In genomic region chr17:59298512-59298911, GRCh38 we compare ENCODE assay signal across 16 cellular contexts. TPM values are rescaled to one million over a fixed set of nuclear protein-coding genes. Genes with fewer than 3 reads are reported as not detected.
DNase-seq lines count a peak whose midpoint lies in the region; ATAC-seq and TF ChIP-seq lines count a peak whose summit lies in the region.
"Had no signal": no experiment of that assay in that cellular context is flagged by ENCODE, and none has a peak within 500 bp of the region (broad histone marks: within the 10 kb centered on the region; RNA-seq: fewer than 3 reads in every experiment).

No MANE protein-coding gene starts in this region.

- H3F3A ChIP-seq in GM23248 (ENCODE audit: insufficient read depth): no peaks in the 10 kb centered on the region

- in situ Hi-C loops in GM23248 (cut with MboI): no loop called here

- H3K4me1 ChIP-seq in GM23248 (ENCODE audit: insufficient read depth) (no peaks in the 10 kb centered on the region; the same call in 1 of the 2 replicates), trophoblast cell (ENCODE audit: control insufficient read depth in 1 of 2, insufficient read depth in 2 of 2, low read length in 2 of 2) (peaks cover 0 to 4% of the 10 kb centered on the region in 2 experiments)

- no peak overlapping the region for H3K18ac ChIP-seq in trophoblast cell (ENCODE audit: low read length)

- H3K27me3 ChIP-seq in GM23248 (replicated peaks; ENCODE audit: insufficient read depth) (peaks cover 5% of the 10 kb centered on the region; the same call in 1 of the 2 replicates), trophoblast cell (ENCODE audit: insufficient read depth, low read length) (no peaks in the 10 kb centered on the region), WERI-Rb-1 (ENCODE audit: insufficient read depth, low read depth, severe bottlenecking) (no peaks in the 10 kb centered on the region)
- H3K27me3 ChIP-seq: BLaER1 treated with 17β-estradiol and CSF1 and Interleukin-3, amounts not matched to agents 10 nM and 100 nM had no signal

- H3K4ac ChIP-seq in trophoblast cell (ENCODE audit: low read depth, low read length): no peak overlapping the region

- H3K9ac ChIP-seq in GM23248: no peak overlapping the region
- H3K9ac ChIP-seq in trophoblast cell (ENCODE audit: low read length): no peak overlapping the region
- H3K9ac ChIP-seq: BLaER1 treated with 17β-estradiol and CSF1 and Interleukin-3, amounts not matched to agents 10 nM and 100 nM had no signal

- H3K36me3 ChIP-seq in GM23248 (ENCODE audit: low read depth): no peaks in the 10 kb centered on the region
- no peaks in the 10 kb centered on the region for H3K36me3 ChIP-seq in trophoblast cell (ENCODE audit: control insufficient read depth in 1 of 2, insufficient read depth in 2 of 2, low read length in 2 of 2)
- H3K36me3 ChIP-seq in WERI-Rb-1: no peaks in the 10 kb centered on the region
- H3K36me3 ChIP-seq: BLaER1 treated with 17β-estradiol and CSF1 and Interleukin-3, amounts not matched to agents 10 nM and 100 nM had no signal

- no peaks in the 10 kb centered on the region for H3K79me1 ChIP-seq in trophoblast cell (ENCODE audit: low read length)

- H3K23ac ChIP-seq in trophoblast cell (ENCODE audit: low read length): no peak overlapping the region

- no peak overlapping the region for H2BK120ac ChIP-seq in trophoblast cell (ENCODE audit: insufficient read depth, low read length, poor library complexity)

- no peak for TF ChIP-seq CTCF in VCaP (conservative IDR thresholded peaks at IDR 0.05)
- no peak for TF ChIP-seq CTCF in fibroblast of pulmonary artery (IDR thresholded peaks at IDR 0.05; ENCODE audit: low read length, missing control alignments)
- TF ChIP-seq CTCF in WERI-Rb-1 (IDR thresholded peaks at IDR 0.05; ENCODE audit: low read depth, low read length): no peak

- H3K27ac ChIP-seq in GM23248 (no peak overlapping the region), VCaP (peak overlapping the region; percentile 96), trophoblast cell (ENCODE audit: low read depth, low read length) (no peak overlapping the region), WERI-Rb-1 (no peak overlapping the region)
- H3K27ac ChIP-seq: BLaER1 treated with 17β-estradiol and CSF1 and Interleukin-3, amounts not matched to agents 10 nM and 100 nM had no signal

- no peak overlapping the region for H2AFZ ChIP-seq in GM23248
- H2AFZ ChIP-seq in trophoblast cell (ENCODE audit: insufficient read depth, low read length, poor library complexity): no peak overlapping the region
- H2AFZ ChIP-seq: GM23338 had no signal

- H4K12ac ChIP-seq in trophoblast cell (ENCODE audit: low read depth, low read length): no peak overlapping the region

- H2BK5ac ChIP-seq in trophoblast cell (ENCODE audit: low read depth, low read length, poor library complexity): no peak overlapping the region

- no peak overlapping the region for H2BK12ac ChIP-seq in trophoblast cell (ENCODE audit: low read length)

- no peaks in the 10 kb centered on the region for H3K9me2 ChIP-seq in GM23248 (ENCODE audit: insufficient read depth)

- no peaks in the 10 kb centered on the region for H4K20me1 ChIP-seq in GM23248 (ENCODE audit: insufficient read depth)
- H4K20me1 ChIP-seq: BLaER1 treated with 17β-estradiol and CSF1 and Interleukin-3, amounts not matched to agents 10 nM and 100 nM had no signal

- H3K4me2 ChIP-seq in GM23248 (ENCODE audit: unreplicated experiment) (no peak overlapping the region), trophoblast cell (ENCODE audit: low read length) (no peak overlapping the region)
- H3K4me2 ChIP-seq: BLaER1 treated with 17β-estradiol and CSF1 and Interleukin-3, amounts not matched to agents 10 nM and 100 nM; GM23338 had no signal

- no peaks in the 10 kb centered on the region for H3K9me3 ChIP-seq in GM23248 (ENCODE audit: low read depth)
- no peaks in the 10 kb centered on the region for H3K9me3 ChIP-seq in trophoblast cell (ENCODE audit: insufficient read depth, low read depth, low read length)
- H3K9me3 ChIP-seq in WERI-Rb-1 (ENCODE audit: severe bottlenecking): no peaks in the 10 kb centered on the region
- H3K9me3 ChIP-seq: BLaER1 treated with 17β-estradiol and CSF1 and Interleukin-3, amounts not matched to agents 10 nM and 100 nM had no signal

- ATAC-seq in GM21825 (IDR thresholded peaks at IDR 0.05; ENCODE audit: unreplicated experiment) (no peak), HG03045 (IDR thresholded peaks at IDR 0.05; ENCODE audit: unreplicated experiment) (no peak)
- ATAC-seq: GM12878, GM23338 had no signal

- DNase-seq in GM23248 (peak; percentile 7), fibroblast of pulmonary artery (ENCODE audit: low read depth) (peak; percentile 7), trophoblast cell (peak; percentile 41 to 94), NCI-H146 (lab: John Stamatoyannopoulos, UW) (no peak), WERI-Rb-1 (no peak)
- DNase-seq: ACHN; Calu3; CD4-positive, alpha-beta T cell; DMS 273 treated with DMSO at 0.1 percent for 48 hours; H7 had no signal

- H2AK5ac ChIP-seq in trophoblast cell (ENCODE audit: low read length): no peak overlapping the region

- no peak overlapping the region for H4K91ac ChIP-seq in trophoblast cell (ENCODE audit: low read depth, low read length)

- 42 to 52% methylated on average over 2 of the region's 2 CpGs for WGBS in GM23248 (ENCODE audit: low coverage in 1 of 2, low lambda C conversion rate in 2 of 2, missing lambda C conversion rate in 2 of 2), 2 experiments
- WGBS in trophoblast cell (ENCODE audit: extremely low coverage, insufficient coverage, insufficient read length): no CpG with 5 or more reads among the region's 2 CpGs

- H3K14ac ChIP-seq in trophoblast cell (ENCODE audit: low read length): no peak overlapping the region

- no peak overlapping the region for H4K8ac ChIP-seq in trophoblast cell (ENCODE audit: low read depth, low read length)

- no peak overlapping the region for H3K4me3 ChIP-seq in GM23248
- no peak overlapping the region for H3K4me3 ChIP-seq in fibroblast of pulmonary artery (replicated peaks; ENCODE audit: low read depth, low read length)
- H3K4me3 ChIP-seq in trophoblast cell (ENCODE audit: low read depth, low read length): no peak overlapping the region
- H3K4me3 ChIP-seq in WERI-Rb-1 (ENCODE audit: low read depth, low read length): no peak overlapping the region
- H3K4me3 ChIP-seq: BLaER1 treated with 17β-estradiol and CSF1 and Interleukin-3, amounts not matched to agents 10 nM and 100 nM; GM12878; GM23338 had no signal

- H3K79me2 ChIP-seq in GM23248 (ENCODE audit: insufficient read depth) (no peaks in the 10 kb centered on the region), trophoblast cell (ENCODE audit: control insufficient read depth, insufficient read depth, low read length, poor library complexity) (no peaks in the 10 kb centered on the region)

RNA-seq across cellular contexts. Expression of gene YPEL2, which starts 32.9 kb away (rescaled TPM):
- total RNA-seq in GM23248 (2014; rRNA removed; shearing (Covaris generic)): 5.8 and 6.6 TPM in 2 replicates
- polyA plus RNA-seq in GM23248 (2016; fragmentation: Nextera tagmentation; extraction: Ambion mirVana): 9.0 and 9.6 TPM in 2 replicates
- 17.0 and 17.3 TPM in 2 replicates for polyA plus RNA-seq in trophoblast cell (2013)

Comparison
In these comparisons a context has a peak if more than half of its experiments do, and no peak if none do; other contexts are left out.
1. DNase-seq: peak in GM23248 (single experiment), fibroblast of pulmonary artery (single experiment) and trophoblast cell (2 of 2); none in NCI-H146 (single experiment) and WERI-Rb-1 (single experiment).